In the genomic region with DNA sequence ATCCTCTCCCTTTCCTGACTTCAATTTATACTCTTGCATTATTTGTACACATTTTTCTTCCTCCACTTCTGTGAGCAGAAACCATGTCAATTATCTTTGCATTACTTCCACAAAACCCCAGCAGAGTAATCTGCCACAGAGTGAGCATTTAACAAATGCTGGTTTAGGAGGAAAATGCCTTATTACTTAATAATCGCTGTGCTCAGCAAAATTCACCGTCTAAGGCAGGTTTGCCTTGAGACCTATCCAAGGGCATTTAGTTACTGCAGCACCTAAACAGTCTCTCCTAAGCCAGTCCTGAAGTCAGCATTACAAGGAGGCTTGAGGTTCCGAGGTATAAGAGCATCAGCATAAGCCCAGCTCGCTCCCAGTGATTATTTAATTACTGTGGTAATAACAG, we compare ENCODE assay signal across 1 cellular context.
A peak's percentile ranks its signal among the peaks of the same experiment; 100 is the strongest.
TF ChIP-seq lines count a peak whose summit lies in the region.

No MANE protein-coding gene starts in this region.

TF ChIP-seq in K562, 482 proteins besides CTCF, POLR2A, EP300 and RAD21 (continued from another document):
- TF ChIP-seq, protein P1, sequence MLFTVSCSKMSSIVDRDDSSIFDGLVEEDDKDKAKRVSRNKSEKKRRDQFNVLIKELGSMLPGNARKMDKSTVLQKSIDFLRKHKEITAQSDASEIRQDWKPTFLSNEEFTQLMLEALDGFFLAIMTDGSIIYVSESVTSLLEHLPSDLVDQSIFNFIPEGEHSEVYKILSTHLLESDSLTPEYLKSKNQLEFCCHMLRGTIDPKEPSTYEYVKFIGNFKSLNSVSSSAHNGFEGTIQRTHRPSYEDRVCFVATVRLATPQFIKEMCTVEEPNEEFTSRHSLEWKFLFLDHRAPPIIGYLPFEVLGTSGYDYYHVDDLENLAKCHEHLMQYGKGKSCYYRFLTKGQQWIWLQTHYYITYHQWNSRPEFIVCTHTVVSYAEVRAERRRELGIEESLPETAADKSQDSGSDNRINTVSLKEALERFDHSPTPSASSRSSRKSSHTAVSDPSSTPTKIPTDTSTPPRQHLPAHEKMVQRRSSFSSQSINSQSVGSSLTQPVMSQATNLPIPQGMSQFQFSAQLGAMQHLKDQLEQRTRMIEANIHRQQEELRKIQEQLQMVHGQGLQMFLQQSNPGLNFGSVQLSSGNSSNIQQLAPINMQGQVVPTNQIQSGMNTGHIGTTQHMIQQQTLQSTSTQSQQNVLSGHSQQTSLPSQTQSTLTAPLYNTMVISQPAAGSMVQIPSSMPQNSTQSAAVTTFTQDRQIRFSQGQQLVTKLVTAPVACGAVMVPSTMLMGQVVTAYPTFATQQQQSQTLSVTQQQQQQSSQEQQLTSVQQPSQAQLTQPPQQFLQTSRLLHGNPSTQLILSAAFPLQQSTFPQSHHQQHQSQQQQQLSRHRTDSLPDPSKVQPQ (CRISPR knock-in tag; IDR thresholded peaks at IDR 0.05; ENCODE audit: borderline replicate concordance): no peak
- TF ChIP-seq ZNF274 (IDR thresholded peaks at IDR 0.05; ENCODE audit: borderline replicate concordance, low read depth, low read length) (no peak), ETV1 (tag; conservative IDR thresholded peaks at IDR 0.05; ENCODE audit: low read depth) (no peak), MYBL2 (IDR thresholded peaks at IDR 0.05; ENCODE audit: low read depth) (no peak), MYBL2 (CRISPR knock-in tag; IDR thresholded peaks at IDR 0.05; ENCODE audit: borderline replicate concordance) (no peak), ZBTB1 (CRISPR knock-in tag; IDR thresholded peaks at IDR 0.05; ENCODE audit: borderline replicate concordance, low read depth) (no peak), LARP7 (IDR thresholded peaks at IDR 0.05) (no peak), MAFG (tag; conservative IDR thresholded peaks at IDR 0.05) (peak; percentile 73), MAFK (IDR thresholded peaks at IDR 0.05; ENCODE audit: low read length) (peak; percentile 93), TCF3 (CRISPR knock-in tag; IDR thresholded peaks at IDR 0.05) (no peak), TFAM (CRISPR knock-in tag; conservative IDR thresholded peaks at IDR 0.05) (no peak), WHSC1 (IDR thresholded peaks at IDR 0.05; ENCODE audit: low read length) (no peak), ZNF445 (CRISPR knock-in tag; IDR thresholded peaks at IDR 0.05; ENCODE audit: low read depth) (no peak), BMI1 (IDR thresholded peaks at IDR 0.05; ENCODE audit: low read length) (no peak), HDAC2 (IDR thresholded peaks at IDR 0.05) (no peak), FOXJ3 (CRISPR knock-in tag; IDR thresholded peaks at IDR 0.05) (no peak), ADNP (tag; IDR thresholded peaks at IDR 0.05) (no peak), ZKSCAN8 (CRISPR knock-in tag; IDR thresholded peaks at IDR 0.05) (no peak), MAFF (IDR thresholded peaks at IDR 0.05; ENCODE audit: low read length) (peak; percentile 91), MYC (IDR thresholded peaks at IDR 0.05; ENCODE audit: low read depth, low read length) (no peak), MYC (CRISPR knock-in tag; IDR thresholded peaks at IDR 0.05; ENCODE audit: borderline replicate concordance, low read depth) (no peak), ZNF184 (CRISPR knock-in tag; IDR thresholded peaks at IDR 0.05) (no peak), GATAD2A (IDR thresholded peaks at IDR 0.05) (no peak), ZNF696 (CRISPR knock-in tag; conservative IDR thresholded peaks at IDR 0.05) (no peak), PHF8 (IDR thresholded peaks at IDR 0.05; ENCODE audit: borderline replicate concordance, low read length) (no peak), ZNF408 (CRISPR knock-in tag; IDR thresholded peaks at IDR 0.05; ENCODE audit: low read depth) (no peak), ZNF224 (CRISPR knock-in tag; IDR thresholded peaks at IDR 0.05) (no peak), KAT8 (IDR thresholded peaks at IDR 0.05; ENCODE audit: low read depth) (no peak), XRCC3 (IDR thresholded peaks at IDR 0.05) (no peak), C11orf30 (IDR thresholded peaks at IDR 0.05; ENCODE audit: low read depth) (peak; percentile 77), POU5F1 (IDR thresholded peaks at IDR 0.05; ENCODE audit: borderline replicate concordance, low read depth, low read length, partially characterized antibody) (no peak), ZNF316 (IDR thresholded peaks at IDR 0.05) (peak; percentile 86), ELF4 (CRISPR knock-in tag; IDR thresholded peaks at IDR 0.05) (no peak)
- TF ChIP-seq, protein P2, sequence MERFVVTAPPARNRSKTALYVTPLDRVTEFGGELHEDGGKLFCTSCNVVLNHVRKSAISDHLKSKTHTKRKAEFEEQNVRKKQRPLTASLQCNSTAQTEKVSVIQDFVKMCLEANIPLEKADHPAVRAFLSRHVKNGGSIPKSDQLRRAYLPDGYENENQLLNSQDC (CRISPR knock-in tag; IDR thresholded peaks at IDR 0.05): no peak
- TF ChIP-seq, protein P3, sequence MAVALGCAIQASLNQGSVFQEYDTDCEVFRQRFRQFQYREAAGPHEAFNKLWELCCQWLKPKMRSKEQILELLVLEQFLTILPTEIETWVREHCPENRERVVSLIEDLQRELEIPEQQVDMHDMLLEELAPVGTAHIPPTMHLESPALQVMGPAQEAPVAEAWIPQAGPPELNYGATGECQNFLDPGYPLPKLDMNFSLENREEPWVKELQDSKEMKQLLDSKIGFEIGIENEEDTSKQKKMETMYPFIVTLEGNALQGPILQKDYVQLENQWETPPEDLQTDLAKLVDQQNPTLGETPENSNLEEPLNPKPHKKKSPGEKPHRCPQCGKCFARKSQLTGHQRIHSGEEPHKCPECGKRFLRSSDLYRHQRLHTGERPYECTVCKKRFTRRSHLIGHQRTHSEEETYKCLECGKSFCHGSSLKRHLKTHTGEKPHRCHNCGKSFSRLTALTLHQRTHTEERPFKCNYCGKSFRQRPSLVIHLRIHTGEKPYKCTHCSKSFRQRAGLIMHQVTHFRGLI (CRISPR knock-in tag; IDR thresholded peaks at IDR 0.05): no peak
- TF ChIP-seq, protein P4, sequence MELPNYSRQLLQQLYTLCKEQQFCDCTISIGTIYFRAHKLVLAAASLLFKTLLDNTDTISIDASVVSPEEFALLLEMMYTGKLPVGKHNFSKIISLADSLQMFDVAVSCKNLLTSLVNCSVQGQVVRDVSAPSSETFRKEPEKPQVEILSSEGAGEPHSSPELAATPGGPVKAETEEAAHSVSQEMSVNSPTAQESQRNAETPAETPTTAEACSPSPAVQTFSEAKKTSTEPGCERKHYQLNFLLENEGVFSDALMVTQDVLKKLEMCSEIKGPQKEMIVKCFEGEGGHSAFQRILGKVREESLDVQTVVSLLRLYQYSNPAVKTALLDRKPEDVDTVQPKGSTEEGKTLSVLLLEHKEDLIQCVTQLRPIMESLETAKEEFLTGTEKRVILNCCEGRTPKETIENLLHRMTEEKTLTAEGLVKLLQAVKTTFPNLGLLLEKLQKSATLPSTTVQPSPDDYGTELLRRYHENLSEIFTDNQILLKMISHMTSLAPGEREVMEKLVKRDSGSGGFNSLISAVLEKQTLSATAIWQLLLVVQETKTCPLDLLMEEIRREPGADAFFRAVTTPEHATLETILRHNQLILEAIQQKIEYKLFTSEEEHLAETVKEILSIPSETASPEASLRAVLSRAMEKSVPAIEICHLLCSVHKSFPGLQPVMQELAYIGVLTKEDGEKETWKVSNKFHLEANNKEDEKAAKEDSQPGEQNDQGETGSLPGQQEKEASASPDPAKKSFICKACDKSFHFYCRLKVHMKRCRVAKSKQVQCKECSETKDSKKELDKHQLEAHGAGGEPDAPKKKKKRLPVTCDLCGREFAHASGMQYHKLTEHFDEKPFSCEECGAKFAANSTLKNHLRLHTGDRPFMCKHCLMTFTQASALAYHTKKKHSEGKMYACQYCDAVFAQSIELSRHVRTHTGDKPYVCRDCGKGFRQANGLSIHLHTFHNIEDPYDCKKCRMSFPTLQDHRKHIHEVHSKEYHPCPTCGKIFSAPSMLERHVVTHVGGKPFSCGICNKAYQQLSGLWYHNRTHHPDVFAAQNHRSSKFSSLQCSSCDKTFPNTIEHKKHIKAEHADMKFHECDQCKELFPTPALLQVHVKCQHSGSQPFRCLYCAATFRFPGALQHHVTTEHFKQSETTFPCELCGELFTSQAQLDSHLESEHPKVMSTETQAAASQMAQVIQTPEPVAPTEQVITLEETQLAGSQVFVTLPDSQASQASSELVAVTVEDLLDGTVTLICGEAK (IDR thresholded peaks at IDR 0.05): no peak
- TF ChIP-seq, protein P4 (CRISPR knock-in tag; IDR thresholded peaks at IDR 0.05): no peak
